Comparison of ENCODE assay signal across 14 cellular contexts in genomic region chr7:30474893-30475292, GRCh38. TPM values are rescaled to one million over a fixed set of nuclear protein-coding genes. Genes with fewer than 3 reads are reported as not detected.
A peak's percentile ranks its signal among the peaks of the same experiment; 100 is the strongest.
DNase-seq lines count a peak whose midpoint lies in the region; ATAC-seq, FAIRE-seq and TF ChIP-seq lines count a peak whose summit lies in the region.
"Had no signal": no experiment of that assay in that cellular context is flagged by ENCODE, and none has a peak within 500 bp of the region (broad histone marks: within the 10 kb centered on the region; RNA-seq: fewer than 3 reads in every experiment).

No MANE protein-coding gene starts in this region.

- no peaks in the 10 kb centered on the region for H3K27me3 ChIP-seq in liver (ENCODE audit: control insufficient read depth in 4 of 4, insufficient read depth in 4 of 4, low read length in 3 of 4)
- peaks cover 1 to 3% of the 10 kb centered on the region in 2 experiments; a peak in 1 of 5 replicates for H3K27me3 ChIP-seq in HepG2 (ENCODE audit: control insufficient read depth in 1 of 2, insufficient read depth in 2 of 2, low read length in 2 of 2)
- no peaks in the 10 kb centered on the region for H3K27me3 ChIP-seq in esophagus squamous epithelium
- no peaks in the 10 kb centered on the region for H3K27me3 ChIP-seq in muscle layer of duodenum (ENCODE audit: low read depth, low read length)
- H3K27me3 ChIP-seq in vagina = no peaks in the 10 kb centered on the region
- H3K27me3 ChIP-seq: SJCRH30 had no signal

- 74% methylated on average over 2 of the region's 2 CpGs for WGBS in liver
- 79% methylated on average over 2 of the region's 2 CpGs for WGBS in HepG2 (ENCODE audit: low lambda C conversion rate)
- WGBS in esophagus squamous epithelium, 2 donors = 33 to 55% methylated on average over 2 of the region's 2 CpGs

- no peak overlapping the region for H3K9ac ChIP-seq in liver (ENCODE audit: low read depth in 1 of 2, low read length in 2 of 2)
- H3K9ac ChIP-seq in HepG2 (ENCODE audit: insufficient read depth, low read depth, low read length) = no peak overlapping the region

- CTCF ChIA-PET in HepG2 (lab: Yijun Ruan, JAX; ENCODE audit: low intra/inter-chr PET ratio, low total read pairs) = no interaction called here

- intact Hi-C loops in HepG2 (cut with micrococcal nuclease; ENCODE audit: unreplicated experiment) = no loop called here
- intact Hi-C loops in esophagus squamous epithelium (cut with DNase I) = no loop called here
- intact Hi-C loops in vagina (cut with DNase I) = no loop called here

- no peak overlapping the region for H3K4me2 ChIP-seq in HepG2 (ENCODE audit: low read depth, low read length)

- TF ChIP-seq POLR2A in HepG2 (IDR thresholded peaks at IDR 0.05; ENCODE audit: insufficient read depth in 1 of 2, low read depth in 2 of 2, low read length in 2 of 2) (no peak), esophagus squamous epithelium (IDR thresholded peaks at IDR 0.05) (no peak), vagina (IDR thresholded peaks at IDR 0.05) (no peak)

- H3K4me1 ChIP-seq in liver (ENCODE audit: control insufficient read depth in 4 of 4, insufficient read depth in 4 of 4, low read length in 3 of 4) (peaks cover 0 to 19% (median 14%) of the 10 kb centered on the region in 4 donors), HepG2 (ENCODE audit: insufficient read depth, low read length) (peaks cover 42% of the 10 kb centered on the region), esophagus squamous epithelium (peaks cover 34 to 94% (median 63%) of the 10 kb centered on the region in 3 donors), muscle layer of duodenum (ENCODE audit: control insufficient read depth in 1 of 2, insufficient read depth in 2 of 2, low read length in 2 of 2) (peaks cover 21 to 38% of the 10 kb centered on the region in 2 donors), vagina (peaks cover 80% of the 10 kb centered on the region)
- H3K4me1 ChIP-seq: prostate gland, SJCRH30 had no signal

- H3K9me3 ChIP-seq in liver (ENCODE audit: control insufficient read depth in 4 of 4, low read length in 3 of 4) (no peaks in the 10 kb centered on the region), HepG2 (ENCODE audit: low read length) (no peaks in the 10 kb centered on the region), esophagus squamous epithelium (no peaks in the 10 kb centered on the region), muscle layer of duodenum (ENCODE audit: control insufficient read depth in 1 of 2, low read length in 2 of 2) (no peaks in the 10 kb centered on the region), vagina (no peaks in the 10 kb centered on the region)
- H3K9me3 ChIP-seq: prostate gland, SJCRH30 had no signal

- H3K79me2 ChIP-seq in HepG2 (ENCODE audit: insufficient read depth, low read length) = no peaks in the 10 kb centered on the region

- no peak overlapping the region for H2AFZ ChIP-seq in HepG2 (ENCODE audit: low read length)

- no peak for FAIRE-seq in HepG2 (lab: Jason Lieb, UNC)
- FAIRE-seq: G401.6 had no signal

- no peak overlapping the region for H3K4me3 ChIP-seq in liver (ENCODE audit: low read depth in 1 of 3, low read length in 3 of 3)
- no peak overlapping the region for H3K4me3 ChIP-seq in HepG2 (replicated peaks in 1 of 3; ENCODE audit: insufficient read depth in 1 of 3, low read depth in 2 of 3, low read length in 3 of 3)
- no peak overlapping the region for H3K4me3 ChIP-seq in esophagus squamous epithelium
- no peak overlapping the region for H3K4me3 ChIP-seq in muscle layer of duodenum (ENCODE audit: low read depth in 1 of 2, low read length in 2 of 2)
- no peak overlapping the region for H3K4me3 ChIP-seq in vagina
- H3K4me3 ChIP-seq: prostate gland, SJCRH30 had no signal

- TF ChIP-seq CTCF in liver (IDR thresholded peaks at IDR 0.05; ENCODE audit: low read depth, low read length, missing input control) (no peak), HepG2 (CRISPR knock-in tag; IDR thresholded peaks at IDR 0.05) (no peak), esophagus squamous epithelium (IDR thresholded peaks at IDR 0.05) (no peak), vagina (IDR thresholded peaks at IDR 0.05) (no peak)

- H3K27ac ChIP-seq in liver (ENCODE audit: low read depth in 1 of 2, low read length in 2 of 2) (peak overlapping the region in 1 of 2 donors; percentile 32), HepG2 (ENCODE audit: extremely low read length, insufficient read depth, low read length) (no peak overlapping the region), esophagus squamous epithelium (peak overlapping the region; percentile 12 to 85 (median 56)), muscle layer of duodenum (ENCODE audit: low read length) (peak overlapping the region; percentile 33), vagina (peak overlapping the region; percentile 56)
- H3K27ac ChIP-seq: prostate gland, SJCRH30 had no signal

- no TSS peak for BruUV-seq in HepG2 (replicated peaks; lab: Mats Ljungman, UMichigan)

- no peak for TF ChIP-seq RAD21 in liver (IDR thresholded peaks at IDR 0.05)
- TF ChIP-seq RAD21 in HepG2 (CRISPR knock-in tag; IDR thresholded peaks at IDR 0.05) = no peak

- TF ChIP-seq EP300 in HepG2 (IDR thresholded peaks at IDR 0.05; ENCODE audit: low read depth in 2 of 2, low read length in 2 of 2) = no peak
- no peak for TF ChIP-seq EP300 in HepG2 (CRISPR knock-in tag; IDR thresholded peaks at IDR 0.05; ENCODE audit: borderline replicate concordance)

- H3K36me3 ChIP-seq in liver (ENCODE audit: control insufficient read depth in 4 of 4, insufficient read depth in 3 of 4, low read depth in 1 of 4, low read length in 3 of 4) (no peaks in the 10 kb centered on the region), HepG2 (replicated peaks in 1 of 2; ENCODE audit: control insufficient read depth in 1 of 2, insufficient read depth in 2 of 2, low read length in 2 of 2) (no peaks in the 10 kb centered on the region), esophagus squamous epithelium (peaks cover 0 to 11% (median 0%) of the 10 kb centered on the region in 3 donors), muscle layer of duodenum (ENCODE audit: control insufficient read depth in 1 of 2, insufficient read depth in 2 of 2, low read length in 2 of 2) (no peaks in the 10 kb centered on the region), vagina (no peaks in the 10 kb centered on the region)
- H3K36me3 ChIP-seq: prostate gland, SJCRH30 had no signal

- in situ Hi-C loops in HepG2 (cut with HindIII; ENCODE audit: extremely low pct_ligation_motif_present, low pct_unique_long_range_greater_than_20kb) = no loop called here

- no peak for ATAC-seq in HepG2
- ATAC-seq in GM19395 (IDR thresholded peaks at IDR 0.05; ENCODE audit: unreplicated experiment) = no peak
- no peak for ATAC-seq in HG03135 (IDR thresholded peaks at IDR 0.05; ENCODE audit: unreplicated experiment)

- no peak for DNase-seq in HepG2 (ENCODE audit: low spot score)
- DNase-seq in esophagus squamous epithelium (lab: John Stamatoyannopoulos, UW) = no peak
- no peak for DNase-seq in vagina (ENCODE audit: extremely low spot score in 2 of 2)
- DNase-seq in A172 (ENCODE audit: low spot score) = no peak
- DNase-seq: activated T-cell treated with anti-CD3 and anti-CD28 coated beads, Interleukin-2, amount 50 U/mL, for 48 hours; hippocampal formation; NCI-H1105 treated with DMSO at 0.1 percent for 48 hours; SJCRH30 had no signal

- POLR2A ChIA-PET in HepG2 (lab: Yijun Ruan, JAX) = no interaction called here

- H4K20me1 ChIP-seq in HepG2 (ENCODE audit: insufficient read depth, low read length) = no peaks in the 10 kb centered on the region

RNA-seq across cellular contexts. Expression of gene NOD1, which starts 3.7 kb away (rescaled TPM):
- total RNA-seq in liver (1 to 10 TPM; 2.1 to 3.5 TPM), HepG2 (2016; rRNA removed; fragmentation: Illumina TruSeq; extraction: Trizol) (2.9 TPM in 2 replicates), esophagus squamous epithelium (10 to 100 TPM in 1 of 4 donors, 1 to 10 TPM in 3; 4.2 to 13.0 (median 6.2) TPM), vagina (14.5 TPM)
- polyA plus RNA-seq in liver (1 to 10 TPM; 1.7 to 1.8 TPM), HepG2 (2011; rRNA removed) (1.7 and 1.9 TPM in 2 replicates)
- total RNA-seq in HepG2 (2016; cell fraction: cytosol; rRNA removed; fragmentation: Illumina TruSeq; extraction: Trizol; ENCODE audit: low read depth) = 1.6 and 1.8 TPM in 2 replicates
- 2.4 and 2.6 TPM in 2 replicates for total RNA-seq in HepG2 (2016; cell fraction: insoluble cytoplasmic fraction; rRNA removed; fragmentation: Illumina TruSeq; extraction: Trizol)
- total RNA-seq in HepG2 (2016; cell fraction: membrane; rRNA removed; fragmentation: Illumina TruSeq; extraction: Trizol) = 1.7 and 3.3 TPM in 2 replicates
- 4.8 and 4.9 TPM in 2 replicates for total RNA-seq in HepG2 (2016; cell fraction: nucleus; rRNA removed; fragmentation: Illumina TruSeq; extraction: Trizol)
- 1.1 and 1.4 TPM in 2 replicates for polyA plus RNA-seq in HepG2 (2011; cell fraction: cytosol; rRNA removed)
- 4.1 and 4.3 TPM in 2 replicates for polyA plus RNA-seq in HepG2 (2011; cell fraction: nucleus; rRNA removed)
- polyA plus RNA-seq in HepG2 (2012) = 0.91 and 1.1 TPM in 2 replicates
- polyA plus RNA-seq in HepG2 (2016; cell fraction: cytosol; fragmentation: Illumina TruSeq; extraction: Trizol; ENCODE audit: low read depth) = 0.54 and 0.55 TPM in 2 replicates
- polyA plus RNA-seq in HepG2 (2016; cell fraction: insoluble cytoplasmic fraction; fragmentation: Illumina TruSeq; extraction: Trizol; ENCODE audit: low read depth) = 2.1 and 3.1 TPM in 2 replicates
- polyA plus RNA-seq in HepG2 (2016; cell fraction: membrane; fragmentation: Illumina TruSeq; extraction: Trizol; ENCODE audit: low read depth) = 1.2 TPM in 2 replicates
- 6.7 and 7.0 TPM in 2 replicates for polyA plus RNA-seq in HepG2 (2016; cell fraction: nucleus; fragmentation: Illumina TruSeq; extraction: Trizol; ENCODE audit: insufficient read depth, low read depth)
- 4.2 and 9.5 TPM in 2 replicates for polyA minus RNA-seq in HepG2 (2011; rRNA and poly(A)+ RNA removed; ENCODE audit: low replicate concordance)
- polyA minus RNA-seq in HepG2 (2011; cell fraction: cytosol; rRNA and poly(A)+ RNA removed) = 0.97 and 1.1 TPM in 2 replicates
- polyA minus RNA-seq in HepG2 (2011; cell fraction: nucleus; rRNA and poly(A)+ RNA removed) = 4.5 and 5.7 TPM in 2 replicates
- 5.2 and 5.3 TPM in 2 replicates for total RNA-seq in A172 (2014; rRNA removed; shearing (Covaris generic))

RNA-seq across cellular contexts. Expression of gene GGCT, which starts 29.7 kb away (rescaled TPM):
- total RNA-seq in liver = 10 to 100 TPM; 11.0 to 21.5 TPM
- 10 to 100 TPM; 21.2 to 22.5 TPM for polyA plus RNA-seq in liver
- total RNA-seq in HepG2 (2016; rRNA removed; fragmentation: Illumina TruSeq; extraction: Trizol) = 78.3 and 100 TPM in 2 replicates
- total RNA-seq in HepG2 (2016; cell fraction: cytosol; rRNA removed; fragmentation: Illumina TruSeq; extraction: Trizol; ENCODE audit: low read depth) = 39.7 and 45.3 TPM in 2 replicates
- total RNA-seq in HepG2 (2016; cell fraction: insoluble cytoplasmic fraction; rRNA removed; fragmentation: Illumina TruSeq; extraction: Trizol) = 82.1 and 105 TPM in 2 replicates
- 67.8 and 73.9 TPM in 2 replicates for total RNA-seq in HepG2 (2016; cell fraction: membrane; rRNA removed; fragmentation: Illumina TruSeq; extraction: Trizol)
- 32.3 and 39.6 TPM in 2 replicates for total RNA-seq in HepG2 (2016; cell fraction: nucleus; rRNA removed; fragmentation: Illumina TruSeq; extraction: Trizol)
- 14.0 and 19.5 TPM in 2 replicates for polyA plus RNA-seq in HepG2 (2011; rRNA removed)
- polyA plus RNA-seq in HepG2 (2011; cell fraction: cytosol; rRNA removed) = 11.4 and 15.5 TPM in 2 replicates
- polyA plus RNA-seq in HepG2 (2011; cell fraction: nucleus; rRNA removed) = 4.5 and 4.6 TPM in 2 replicates
- polyA plus RNA-seq in HepG2 (2012) = 24.6 and 36.2 TPM in 2 replicates
- 46.7 and 63.3 TPM in 2 replicates for polyA plus RNA-seq in HepG2 (2016; cell fraction: cytosol; fragmentation: Illumina TruSeq; extraction: Trizol; ENCODE audit: low read depth)
- polyA plus RNA-seq in HepG2 (2016; cell fraction: insoluble cytoplasmic fraction; fragmentation: Illumina TruSeq; extraction: Trizol; ENCODE audit: low read depth) = 121 TPM in 2 replicates
- 69.8 and 73.0 TPM in 2 replicates for polyA plus RNA-seq in HepG2 (2016; cell fraction: membrane; fragmentation: Illumina TruSeq; extraction: Trizol; ENCODE audit: low read depth)
- polyA plus RNA-seq in HepG2 (2016; cell fraction: nucleus; fragmentation: Illumina TruSeq; extraction: Trizol; ENCODE audit: insufficient read depth, low read depth) = 58.4 and 59.1 TPM in 2 replicates
- 8.0 and 33.3 TPM in 2 replicates for polyA minus RNA-seq in HepG2 (2011; rRNA and poly(A)+ RNA removed; ENCODE audit: low replicate concordance)
- 5.6 and 6.7 TPM in 2 replicates for polyA minus RNA-seq in HepG2 (2011; cell fraction: cytosol; rRNA and poly(A)+ RNA removed)
- 5.8 and 6.7 TPM in 2 replicates for polyA minus RNA-seq in HepG2 (2011; cell fraction: nucleus; rRNA and poly(A)+ RNA removed)
- 10 to 100 TPM; 42.3 to 74.9 (median 63.9) TPM for total RNA-seq in esophagus squamous epithelium
- total RNA-seq in vagina = 21.6 TPM
- 121 and 147 TPM in 2 replicates for total RNA-seq in A172 (2014; rRNA removed; shearing (Covaris generic))
